In genomic region chr22:46738961-46739870, GRCh38 we compare ENCODE assay signal across 1 cellular context.
TF ChIP-seq lines count a peak whose summit lies in the region.

No MANE protein-coding gene starts in this region.

TF ChIP-seq in HepG2, 621 proteins besides CTCF, POLR2A, EP300 and RAD21 (continued from another document and continues in another):
- TF ChIP-seq ZBTB25 (CRISPR knock-in tag; IDR thresholded peaks at IDR 0.05) = 0 out of 2 replicates have a peak, but pooled peaks have one; percentile 25
- 0 out of 2 replicates have a peak, but pooled peaks have one; percentile 23 for TF ChIP-seq TOPORS (CRISPR knock-in tag; IDR thresholded peaks at IDR 0.05)
- TF ChIP-seq ATF2 (CRISPR knock-in tag; IDR thresholded peaks at IDR 0.05) = no peak
- TF ChIP-seq ZNF513 (CRISPR knock-in tag; conservative IDR thresholded peaks at IDR 0.05) = no peak
- no peak for TF ChIP-seq ZNF275 (CRISPR knock-in tag; IDR thresholded peaks at IDR 0.05; ENCODE audit: borderline replicate concordance)
- TF ChIP-seq HOXA9 (CRISPR knock-in tag; IDR thresholded peaks at IDR 0.05; ENCODE audit: borderline replicate concordance) = no peak
- no peak for TF ChIP-seq STAT5B (CRISPR knock-in tag; IDR thresholded peaks at IDR 0.05)
- TF ChIP-seq ZNF607 (CRISPR knock-in tag; IDR thresholded peaks at IDR 0.05; ENCODE audit: borderline replicate concordance) = no peak
- TF ChIP-seq FOXJ3 (CRISPR knock-in tag; IDR thresholded peaks at IDR 0.05; ENCODE audit: borderline replicate concordance) = no peak
- no peak for TF ChIP-seq TBP (CRISPR knock-in tag; IDR thresholded peaks at IDR 0.05)
- no peak for TF ChIP-seq ZBTB49 (CRISPR knock-in tag; IDR thresholded peaks at IDR 0.05; ENCODE audit: borderline replicate concordance)
- no peak for TF ChIP-seq NR3C1 (CRISPR knock-in tag; IDR thresholded peaks at IDR 0.05)
- 0 out of 2 replicates have a peak, but pooled peaks have one; percentile 46 for TF ChIP-seq ZBTB7B (CRISPR knock-in tag; IDR thresholded peaks at IDR 0.05)
- TF ChIP-seq GZF1 (CRISPR knock-in tag; IDR thresholded peaks at IDR 0.05) = no peak
- TF ChIP-seq HINFP (CRISPR knock-in tag; IDR thresholded peaks at IDR 0.05; ENCODE audit: low read depth) = no peak
- TF ChIP-seq TGIF2 (CRISPR knock-in tag; IDR thresholded peaks at IDR 0.05) = peak; percentile 82; the same call in 1 of the 2 replicates
- TF ChIP-seq MAFF (IDR thresholded peaks at IDR 0.05; ENCODE audit: low read depth, low read length) = no peak
- no peak for TF ChIP-seq PRDM15 (CRISPR knock-in tag; IDR thresholded peaks at IDR 0.05)
- no peak for TF ChIP-seq PRDM4 (CRISPR knock-in tag; IDR thresholded peaks at IDR 0.05; ENCODE audit: borderline replicate concordance)
- TF ChIP-seq TAF1 (CRISPR knock-in tag; IDR thresholded peaks at IDR 0.05) = peak; percentile 58
- TF ChIP-seq SCMH1 (CRISPR knock-in tag; IDR thresholded peaks at IDR 0.05; ENCODE audit: borderline replicate concordance) = no peak
- TF ChIP-seq TBX3 (IDR thresholded peaks at IDR 0.05; ENCODE audit: borderline replicate concordance) = no peak
- no peak for TF ChIP-seq ZNF382 (CRISPR knock-in tag; IDR thresholded peaks at IDR 0.05; ENCODE audit: borderline replicate concordance)
- TF ChIP-seq ZBED4 (CRISPR knock-in tag; IDR thresholded peaks at IDR 0.05; ENCODE audit: borderline replicate concordance) = no peak
- TF ChIP-seq NFYB (CRISPR knock-in tag; IDR thresholded peaks at IDR 0.05) = no peak
- no peak for TF ChIP-seq IKZF1 (IDR thresholded peaks at IDR 0.05)
- peak; percentile 24; the same call in 1 of the 2 replicates for TF ChIP-seq ZNF788 (CRISPR knock-in tag; IDR thresholded peaks at IDR 0.05; ENCODE audit: borderline replicate concordance)
- TF ChIP-seq ZNF101 (CRISPR knock-in tag; IDR thresholded peaks at IDR 0.05; ENCODE audit: borderline replicate concordance, low read depth) = no peak
- no peak for TF ChIP-seq LRRFIP1 (CRISPR knock-in tag; conservative IDR thresholded peaks at IDR 0.05)
- no peak for TF ChIP-seq CHD2 (IDR thresholded peaks at IDR 0.05; ENCODE audit: low read depth, low read length)
